23 cellular contexts compared by ENCODE assay signal in genomic region chr20:5928831-5929715, GRCh38. TPM values are rescaled to one million over a fixed set of nuclear protein-coding genes. Genes with fewer than 3 reads are reported as not detected.
DNase-seq lines count a peak whose midpoint lies in the region; ATAC-seq and TF ChIP-seq lines count a peak whose summit lies in the region.
"Had no signal": no experiment of that assay in that cellular context is flagged by ENCODE, and none has a peak within 500 bp of the region (broad histone marks: within the 10 kb centered on the region; RNA-seq: fewer than 3 reads in every experiment).

No MANE protein-coding gene starts in this region.

- ATAC-seq in HG03097 (IDR thresholded peaks at IDR 0.05; ENCODE audit: low FRiP score, unreplicated experiment) (no peak), GM18520 (IDR thresholded peaks at IDR 0.05; ENCODE audit: unreplicated experiment) (no peak)
- ATAC-seq: K562, Right ventricle myocardium inferior had no signal

- DNase-seq in HFFc6: peak; percentile 14
- peak; percentile 24 for DNase-seq in amniotic epithelial cell (ENCODE audit: low read depth)
- peak; percentile 53 for DNase-seq in fibroblast of mammary gland (ENCODE audit: low read depth)
- no peak for DNase-seq in DMS 273 treated with DMSO at 0.1 percent for 48 hours (lab: John Stamatoyannopoulos, UW)
- DNase-seq: ACHN; AML-193; DND-41; GDM1; NCI-H1105 treated with DMSO at 0.1 percent for 48 hours; NCI-H1694; NCI-H2107; NCI-H510A; NCI-H748 treated with DMSO at 0.1 percent for 48 hours; NK-92 treated with Interleukin-12 subunit alpha and Interleukin-12 subunit beta, amount 100 ng/mL, for 24 hours; Peyer's patch had no signal

- no peak for TF ChIP-seq CTCF in HFFc6 (IDR thresholded peaks at IDR 0.05)
- no peak for TF ChIP-seq CTCF in fibroblast of mammary gland (conservative IDR thresholded peaks at IDR 0.05; ENCODE audit: control insufficient read depth, insufficient read depth, low read depth, low read length)

- peaks cover 23% of the 10 kb centered on the region for H3K27me3 Mint-ChIP-seq in HFFc6 (ENCODE audit: insufficient read depth)

- H3K27ac Mint-ChIP-seq in HFFc6: no peak overlapping the region

- H3K4me3 Mint-ChIP-seq in HFFc6: no peak overlapping the region

- H3K4me3 ChIP-seq in fibroblast of mammary gland (ENCODE audit: control insufficient read depth, low read depth, low read length): no peak overlapping the region
- H3K4me3 ChIP-seq: HAP-1, K562, Peyer's patch, SK-N-MC had no signal

- no peaks in the 10 kb centered on the region for H3K9me3 Mint-ChIP-seq in HFFc6

- H3K4me1 Mint-ChIP-seq in HFFc6 (ENCODE audit: low read depth): no peaks in the 10 kb centered on the region

- peak overlapping the region; percentile 51 for H3K27ac ChIP-seq in temporal lobe (ENCODE audit: low read depth, low read length)
- H3K27ac ChIP-seq: C4-2B, Peyer's patch, SK-N-MC had no signal

- no peaks in the 10 kb centered on the region for H3K36me3 Mint-ChIP-seq in HFFc6 (ENCODE audit: low read depth)

RNA-seq across cellular contexts. Expression of gene CHGB, which starts 17.8 kb away (rescaled TPM):
- under 1 TPM in 1 of 6 experiments, not detected in 5; 0.08 TPM for total RNA-seq in HFFc6 (2021; fragmentation: NEBNext Ultra II Directional; extraction: Animal tissue kit (Norgen Biotek cat#: 25700))
- total RNA-seq in temporal lobe: 29.0 TPM
- total RNA-seq: K562 had no signal

RNA-seq across cellular contexts. Expression of gene TRMT6, which starts 21.3 kb away (rescaled TPM):
- 10 to 100 TPM; 15.2 to 19.8 (median 18.0) TPM for total RNA-seq in HFFc6 (2021; fragmentation: NEBNext Ultra II Directional; extraction: Animal tissue kit (Norgen Biotek cat#: 25700))
- 6.4 TPM for total RNA-seq in temporal lobe

RNA-seq across cellular contexts. Expression of gene MCM8, which starts 21.4 kb away (rescaled TPM):
- 10 to 100 TPM in 5 of 6 experiments, 1 to 10 TPM in 1; 7.6 to 14.2 (median 13.8) TPM for total RNA-seq in HFFc6 (2021; fragmentation: NEBNext Ultra II Directional; extraction: Animal tissue kit (Norgen Biotek cat#: 25700))
- 3.9 TPM for total RNA-seq in temporal lobe

Comparison
In these comparisons a context has a peak if more than half of its experiments do, and no peak if none do; other contexts are left out.
1. RNA of gene CHGB, which starts 17.8 kb away (total RNA-seq): 29.0 TPM in temporal lobe (single experiment); 0.08 TPM in HFFc6; every median in the first group is over 10 times any median in the second.